Comparison of ENCODE assay signal across 1 cellular context in genomic region chr16:5065813-5066212, GRCh38.
TF ChIP-seq lines count a peak whose summit lies in the region.

Gene C16orf89 (minus strand): TSS chr16:5065956. CDS start chr16:5065908, 48 bp downstream.

TF ChIP-seq in HepG2, 621 proteins besides CTCF, POLR2A, EP300 and RAD21 (continued from another document):
- peak; percentile 82 for TF ChIP-seq ZNF687 (CRISPR knock-in tag; IDR thresholded peaks at IDR 0.05)
- TF ChIP-seq ZNF839 (CRISPR knock-in tag; IDR thresholded peaks at IDR 0.05; ENCODE audit: borderline replicate concordance) = peak; percentile 12; the same call in 1 of the 2 replicates
